ENCODE assay signal across 12 cellular contexts in genomic region chr5:13859285-13859684, GRCh38.
"Had no signal": no experiment of that assay in that cellular context is flagged by ENCODE, and none has a peak within 500 bp of the region (broad histone marks: within the 10 kb centered on the region; RNA-seq: fewer than 3 reads in every experiment).

No MANE protein-coding gene starts in this region.

- H3K27ac ChIP-seq: gastroesophageal sphincter, left lung, sigmoid colon, transverse colon had no signal

- H3K36me3 ChIP-seq: gastroesophageal sphincter, left lung, sigmoid colon, transverse colon had no signal

- H3K27me3 Mint-ChIP-seq: activated B cell treated with CpG ODN at 0.5 μM for 24 hours had no signal

- DNase-seq: activated B cell treated with CpG ODN at 0.5 μM for 24 hours; activated effector memory CD4-positive, alpha-beta T cell treated with anti-CD3 and anti-CD28 coated beads, Interleukin-2, amount 50 U/mL, for 16 hours; dermis blood vessel endothelial cell; left lung; nephron progenitor cell; sigmoid colon; stimulated activated CD4-positive, alpha-beta T cell treated with anti-CD3 and anti-CD28 coated beads, Interleukin-12 subunit alpha, Interleukin-12 subunit beta, amount 100 ng/mL, for 4 hours; stimulated activated naive CD4-positive, alpha-beta T cell; substantia nigra; transverse colon had no signal

- H3K27me3 ChIP-seq: gastroesophageal sphincter, left lung, sigmoid colon, transverse colon had no signal

- H3K27ac Mint-ChIP-seq: activated B cell treated with CpG ODN at 0.5 μM for 24 hours; activated naive CD4-positive, alpha-beta T cell treated with anti-CD3 and anti-CD28 coated beads, Interleukin-2, amount 50 U/mL, for 72 hours had no signal

- H3K4me3 Mint-ChIP-seq: activated B cell treated with CpG ODN at 0.5 μM for 24 hours, nephron progenitor cell had no signal

- H3K4me1 ChIP-seq: gastroesophageal sphincter, left lung, sigmoid colon, transverse colon had no signal

- H3K4me1 Mint-ChIP-seq: activated B cell treated with CpG ODN at 0.5 μM for 24 hours, nephron progenitor cell had no signal

- ATAC-seq: activated naive CD4-positive, alpha-beta T cell treated with anti-CD3 and anti-CD28 coated beads, Interleukin-2, amount 50 U/mL, for 72 hours; gastroesophageal sphincter; left lung had no signal

- H3K9me3 ChIP-seq: transverse colon had no signal

- H3K4me3 ChIP-seq: gastroesophageal sphincter, left lung, sigmoid colon, transverse colon had no signal
